In genomic region chr12:107992870-107993451, GRCh38 we compare ENCODE assay signal across 8 cellular contexts.
DNase-seq lines count a peak whose midpoint lies in the region; ATAC-seq and TF ChIP-seq lines count a peak whose summit lies in the region.

No MANE protein-coding gene starts in this region.

- H3K27ac Mint-ChIP-seq in type B pancreatic cell: no peak overlapping the region

- no peaks in the 10 kb centered on the region for H3K36me3 Mint-ChIP-seq in type B pancreatic cell

- no peak overlapping the region for H3K4me3 Mint-ChIP-seq in type B pancreatic cell

- no peaks in the 10 kb centered on the region for H3K9me3 Mint-ChIP-seq in type B pancreatic cell

- intact Hi-C loops in heart left ventricle (cut with DNase I) (loop anchor here in 8 of 10 donors (5.0 to 10.0 kb wide), 4 partner anchors 199 to 519 kb away; no protein-coding TSS in a partner anchor), right cardiac atrium (cut with DNase I) (loop anchor here in 1 of 4 donors (10.0 kb wide), 1 partner anchor 202 kb away; no protein-coding TSS in a partner anchor)

- TF ChIP-seq CTCF in heart left ventricle (IDR thresholded peaks at IDR 0.05) (peak in 10 of 12 donors; percentile 5 to 45 (median 24)), LNCAP (IDR thresholded peaks at IDR 0.05) (peak; percentile 56), type B pancreatic cell (conservative IDR thresholded peaks at IDR 0.05) (peak; percentile 76)

- peaks cover 56% of the 10 kb centered on the region for H3K27me3 Mint-ChIP-seq in type B pancreatic cell

- no peak for DNase-seq in heart left ventricle
- no peak for DNase-seq in right cardiac atrium
- DNase-seq in SHP77 (lab: John Stamatoyannopoulos, UW): peak; percentile 56 to 62
- DNase-seq in glomerular visceral epithelial cell (ENCODE audit: extremely low spot score): peak; percentile 32
- DNase-seq in type B pancreatic cell (ENCODE audit: extremely low spot score, unreplicated experiment): no peak
- DNase-seq in T-helper 9 cell: no peak

- no peaks in the 10 kb centered on the region for H3K36me3 ChIP-seq in heart left ventricle

- H3K4me3 ChIP-seq in heart left ventricle (no peak overlapping the region), right cardiac atrium (ENCODE audit: low read length) (no peak overlapping the region)

- ATAC-seq in heart left ventricle: peak in 1 of 4 donors; percentile 38
- no peak for ATAC-seq in right cardiac atrium
- no peak for ATAC-seq in GM19467 (IDR thresholded peaks at IDR 0.05; ENCODE audit: unreplicated experiment)

- H3K9me3 ChIP-seq in heart left ventricle (peaks cover 0 to 6% (median 0%) of the 10 kb centered on the region in 12 donors), right cardiac atrium (ENCODE audit: control insufficient read depth, low read length) (no peaks in the 10 kb centered on the region)

- WGBS in heart left ventricle, 4 donors: 44 to 49% (median 45%) methylated on average over 4 of the region's 4 CpGs
- 46% methylated on average over 4 of the region's 4 CpGs for WGBS in right cardiac atrium

- peaks cover 0 to 26% (median 3%) of the 10 kb centered on the region in 9 donors for H3K27me3 ChIP-seq in heart left ventricle
- H3K27me3 ChIP-seq in right cardiac atrium (ENCODE audit: control insufficient read depth, insufficient read depth): no peaks in the 10 kb centered on the region

- peaks cover 14% of the 10 kb centered on the region for H3K4me1 Mint-ChIP-seq in type B pancreatic cell (ENCODE audit: unreplicated experiment)

- H3K27ac ChIP-seq in heart left ventricle (no peak overlapping the region), right cardiac atrium (ENCODE audit: low read length) (no peak overlapping the region)

- H3K4me1 ChIP-seq in heart left ventricle: no peaks in the 10 kb centered on the region
- no peaks in the 10 kb centered on the region for H3K4me1 ChIP-seq in right cardiac atrium (ENCODE audit: control insufficient read depth, insufficient read depth, low read length)

- TF ChIP-seq POLR2A in heart left ventricle (IDR thresholded peaks at IDR 0.05): no peak

Comparison
In these comparisons a context has a peak if more than half of its experiments do, and no peak if none do; other contexts are left out.
1. DNase-seq: peak in SHP77 (2 of 2) and glomerular visceral epithelial cell (single experiment); none in heart left ventricle (0 of 5), right cardiac atrium (0 of 3), type B pancreatic cell (single experiment) and T-helper 9 cell (single experiment).
2. CTCF ChIP-seq: peak in every context shown above with its lines; median percentile 76 in type B pancreatic cell; 56 in LNCAP; 24 in heart left ventricle.